In the genomic region with DNA sequence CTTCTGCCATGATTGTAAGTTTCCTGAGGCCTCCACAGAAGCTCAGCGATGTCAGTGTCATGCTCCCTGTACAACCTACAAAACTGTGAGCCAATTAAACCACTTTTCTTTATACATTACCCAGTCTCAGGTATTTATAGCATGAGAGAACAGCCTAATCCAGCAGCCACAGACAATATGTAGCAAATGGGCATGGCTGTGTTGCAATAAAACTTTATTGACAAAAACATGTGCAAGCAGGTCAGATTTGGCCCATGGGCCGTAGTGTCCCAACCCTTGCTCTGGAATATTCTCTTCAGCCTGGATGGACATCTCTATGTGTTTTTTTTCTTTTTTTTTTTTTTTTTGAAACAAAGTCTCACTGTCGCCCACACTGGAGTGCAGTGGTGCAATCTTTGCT, we compare ENCODE assay signal across 31 cellular contexts.
"Had no signal": no experiment of that assay in that cellular context is flagged by ENCODE, and none has a peak within 500 bp of the region (broad histone marks: within the 10 kb centered on the region; RNA-seq: fewer than 3 reads in every experiment).

No MANE protein-coding gene starts in this region.

- H3K4me2 ChIP-seq: PC-9 had no signal

- FAIRE-seq: RCC 7860 had no signal

- DNase-seq: Karpas-422, MM.1S, MV-4-11, NCI-H1092, NCI-H1105, NCI-H1417 treated with DMSO at 0.1 percent for 48 hours, NCI-H1436 treated with DMSO at 0.1 percent for 48 hours, NCI-H1694 treated with DMSO at 0.1 percent for 48 hours, NCI-H187 treated with DMSO at 0.1 percent for 48 hours, NCI-H2029, NCI-H2081, NCI-H2171 treated with DMSO at 0.1 percent for 48 hours, NCI-H2227 treated with DMSO at 0.1 percent for 48 hours, NCI-H345, NCI-H446, NCI-H510A treated with DMSO at 0.1 percent for 48 hours, NCI-H526, NCI-H69, NCI-H748 treated with DMSO at 0.1 percent for 48 hours, NCI-H82, PC-9, SHP77, SIG-M5, SJCRH30, T-cell had no signal

- H2AFZ ChIP-seq: PC-9 had no signal

- H3K4me1 ChIP-seq: SJCRH30 had no signal

- ATAC-seq: Panc1, Right ventricle myocardium inferior, SK-N-SH treated with all-trans-retinoic acid at 6 μM for 48 hours, T-cell had no signal

- H3K4me3 ChIP-seq: PC-9, SJCRH30, SK-N-MC had no signal

- H3K9me3 ChIP-seq: SJCRH30 had no signal

- H3K36me3 ChIP-seq: SJCRH30 had no signal

- H3K27me3 ChIP-seq: SJCRH30 had no signal

- H3K27ac ChIP-seq: PC-9, RWPE1, SJCRH30, SK-N-MC had no signal
